2 cellular contexts compared by ENCODE assay signal in genomic region chr19:58395220-58395978, GRCh38.
TF ChIP-seq lines count a peak whose summit lies in the region.

TSS of gene RNF225 (plus strand) at chr19:58395656. CDS start at chr19:58396090, 434 bp downstream.

TF ChIP-seq in IMR-90, 13 proteins besides CTCF, POLR2A, EP300 and RAD21:
- TF ChIP-seq MXI1 (IDR thresholded peaks at IDR 0.05; ENCODE audit: borderline replicate concordance, low read depth, low read length) = no peak

TF ChIP-seq in H1, 55 proteins besides CTCF, POLR2A, EP300 and RAD21:
- TF ChIP-seq YY1 (IDR thresholded peaks at IDR 0.05; ENCODE audit: low read depth, low read length) (no peak), USF2 (IDR thresholded peaks at IDR 0.05; ENCODE audit: low read length) (no peak), CHD1 (IDR thresholded peaks at IDR 0.05; ENCODE audit: low read depth, low read length) (no peak), TCF12 (IDR thresholded peaks at IDR 0.05; ENCODE audit: low read depth, low read length) (no peak), SIX5 (IDR thresholded peaks at IDR 0.05; ENCODE audit: low read depth, low read length) (no peak), KDM4A (IDR thresholded peaks at IDR 0.05; ENCODE audit: low read depth, low read length, severe bottlenecking) (no peak), SUZ12 (IDR thresholded peaks at IDR 0.05; ENCODE audit: low read length) (0 out of 2 replicates have a peak, but pooled peaks have one; percentile 23), SAP30 (IDR thresholded peaks at IDR 0.05; ENCODE audit: insufficient read depth, insufficient replicate concordance, low read length) (no peak), MAX (IDR thresholded peaks at IDR 0.05) (no peak), HDAC6 (IDR thresholded peaks at IDR 0.05; ENCODE audit: low read depth, low read length) (no peak), MAFK (IDR thresholded peaks at IDR 0.05; ENCODE audit: low read depth, low read length) (no peak), EGR1 (IDR thresholded peaks at IDR 0.05; ENCODE audit: borderline replicate concordance, low read depth, low read length) (no peak), TAF1 (IDR thresholded peaks at IDR 0.05; ENCODE audit: low read depth, low read length) (no peak), GTF2F1 (IDR thresholded peaks at IDR 0.05; ENCODE audit: borderline replicate concordance, low read depth, low read length) (no peak), KDM5A (IDR thresholded peaks at IDR 0.05; ENCODE audit: low read length) (no peak), CHD2 (IDR thresholded peaks at IDR 0.05; ENCODE audit: low read length) (no peak), ATF2 (IDR thresholded peaks at IDR 0.05; ENCODE audit: low read length) (0 out of 2 replicates have a peak, but pooled peaks have one; percentile 19), GABPA (IDR thresholded peaks at IDR 0.05; ENCODE audit: borderline replicate concordance, insufficient read depth, low read length) (no peak), POLR2AphosphoS5 (IDR thresholded peaks at IDR 0.05; ENCODE audit: low read depth, low read length) (peak; percentile 76), SIRT6 (IDR thresholded peaks at IDR 0.05; ENCODE audit: low read length) (no peak), CHD7 (IDR thresholded peaks at IDR 0.05; ENCODE audit: insufficient replicate concordance, low read length) (no peak), ZNF274 (IDR thresholded peaks at IDR 0.05; ENCODE audit: borderline replicate concordance, extremely low read depth, low read length) (no peak), CTBP2 (IDR thresholded peaks at IDR 0.05; ENCODE audit: borderline replicate concordance, insufficient read depth, insufficient read length, low read length) (no peak), TBP (IDR thresholded peaks at IDR 0.05; ENCODE audit: low read depth, low read length) (no peak; the same call in 1 of the 2 replicates), CEBPB (IDR thresholded peaks at IDR 0.05; ENCODE audit: low read depth, low read length) (no peak), JUN (IDR thresholded peaks at IDR 0.05; ENCODE audit: low read depth, low read length) (no peak), SP1 (IDR thresholded peaks at IDR 0.05; ENCODE audit: low read depth, low read length) (no peak), SIN3A (conservative IDR thresholded peaks at IDR 0.05 in 1 of 2, IDR thresholded peaks at IDR 0.05 in 1 of 2; ENCODE audit: low read depth in 1 of 2, low read length in 2 of 2) (0 out of 4 replicates have a peak, but pooled peaks of 1 of the 2 experiments have one; percentile 45), JUND (IDR thresholded peaks at IDR 0.05; ENCODE audit: low read length) (no peak), POU5F1 (IDR thresholded peaks at IDR 0.05; ENCODE audit: low read depth, low read length) (no peak), TAF7 (optimal IDR thresholded peaks at IDR 0.05; ENCODE audit: borderline replicate concordance, low read depth, low read length) (no peak), ASH2L (IDR thresholded peaks at IDR 0.05; ENCODE audit: low read length) (peak; percentile 32), HDAC2 (IDR thresholded peaks at IDR 0.05; ENCODE audit: borderline replicate concordance in 1 of 2, low read depth in 2 of 2, low read length in 2 of 2) (no peak), RNF2 (IDR thresholded peaks at IDR 0.05; ENCODE audit: borderline replicate concordance, low read depth, low read length, missing control alignments, poor library complexity, severe bottlenecking) (no peak), SP4 (IDR thresholded peaks at IDR 0.05; ENCODE audit: low read length) (no peak; the same call in 1 of the 2 replicates), CREB1 (IDR thresholded peaks at IDR 0.05) (peak; percentile 7; the same call in 1 of the 2 replicates)
